In the genomic region with DNA sequence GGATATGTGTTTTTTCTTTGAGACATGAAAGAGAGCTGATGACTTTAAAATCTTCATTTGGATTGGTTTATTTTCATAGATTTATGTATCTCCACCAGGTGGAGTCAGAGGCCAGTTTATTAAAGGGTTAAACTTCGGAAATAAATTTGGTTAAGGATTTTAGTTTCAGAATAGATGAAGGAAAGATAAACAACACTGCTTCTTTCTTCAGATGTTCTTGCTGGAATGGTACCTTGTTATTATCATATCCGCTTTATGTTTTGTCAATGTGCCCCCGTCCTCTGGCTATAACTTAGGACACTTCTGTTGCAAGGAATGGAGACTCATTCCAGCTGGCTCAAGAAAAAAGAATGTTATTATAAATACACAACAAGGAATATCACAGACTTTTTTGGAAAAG, we compare ENCODE assay signal across 9 cellular contexts.
DNase-seq lines count a peak whose midpoint lies in the region; ATAC-seq, FAIRE-seq and TF ChIP-seq lines count a peak whose summit lies in the region.
"Had no signal": no experiment of that assay in that cellular context is flagged by ENCODE, and none has a peak within 500 bp of the region (broad histone marks: within the 10 kb centered on the region; RNA-seq: fewer than 3 reads in every experiment).

No MANE protein-coding gene starts in this region.

- H3K36me3 ChIP-seq in brain microvascular endothelial cell (replicated peaks) (no peaks in the 10 kb centered on the region), lower lobe of right lung (no peaks in the 10 kb centered on the region)

- H3K27me3 ChIP-seq in brain microvascular endothelial cell (replicated peaks) (no peaks in the 10 kb centered on the region), lower lobe of right lung (ENCODE audit: low read depth) (no peaks in the 10 kb centered on the region)

- intact Hi-C loops in lower lobe of right lung (cut with DNase I): no loop called here

- TF ChIP-seq POLR2A in GM12892 (IDR thresholded peaks at IDR 0.05; ENCODE audit: low read depth, low read length): no peak

- TF ChIP-seq CTCF in AG09309 (IDR thresholded peaks at IDR 0.05; ENCODE audit: control insufficient read depth, insufficient read depth, low read depth, low read length, missing control alignments): peak; percentile 41
- peak; percentile 32 for TF ChIP-seq CTCF in brain microvascular endothelial cell (IDR thresholded peaks at IDR 0.05; ENCODE audit: low read depth, low read length, missing control alignments)
- peak; percentile 45 for TF ChIP-seq CTCF in lower lobe of right lung (IDR thresholded peaks at IDR 0.05)

- in situ Hi-C loops in brain microvascular endothelial cell (cut with HindIII; ENCODE audit: low pct_ligation_motif_present, low sequenced_read_pairs): loop anchor here (25.0 kb wide), 1 partner anchor 291 kb away; a partner anchor contains a TSS

- no peak for TF ChIP-seq EP300 in Ishikawa (IDR thresholded peaks at IDR 0.05; ENCODE audit: borderline replicate concordance)

- FAIRE-seq in GM12892 (lab: Jason Lieb, UNC): no peak

- H3K9me3 ChIP-seq in lower lobe of right lung: no peaks in the 10 kb centered on the region

- no peak for ATAC-seq in lower lobe of right lung
- ATAC-seq in HG02981 (IDR thresholded peaks at IDR 0.05; ENCODE audit: unreplicated experiment): no peak
- ATAC-seq in HG02759 (IDR thresholded peaks at IDR 0.05; ENCODE audit: unreplicated experiment): no peak

- H3K27ac ChIP-seq in brain microvascular endothelial cell (no peak overlapping the region), lower lobe of right lung (no peak overlapping the region)
- H3K27ac ChIP-seq: parathyroid adenoma had no signal

- H3K4me3 ChIP-seq in AG09309 (ENCODE audit: control insufficient read depth, low read depth, low read length): no peak overlapping the region
- H3K4me3 ChIP-seq in brain microvascular endothelial cell (ENCODE audit: low read depth, low read length): peak overlapping the region; percentile 9
- no peak overlapping the region for H3K4me3 ChIP-seq in lower lobe of right lung

- DNase-seq in AG09309 (ENCODE audit: low read depth): no peak
- DNase-seq in brain microvascular endothelial cell: no peak
- DNase-seq in lower lobe of right lung: no peak
- no peak for DNase-seq in GM12892 (ENCODE audit: insufficient read length)
- DNase-seq in 8988T: no peak

- peak; percentile 52 for TF ChIP-seq RAD21 in Ishikawa (IDR thresholded peaks at IDR 0.05; ENCODE audit: low read depth)

- H3K4me1 ChIP-seq in lower lobe of right lung: peaks cover 11% of the 10 kb centered on the region
- H3K4me1 ChIP-seq: parathyroid adenoma had no signal

TF ChIP-seq in Ishikawa, 13 proteins besides CTCF, POLR2A, EP300 and RAD21:
- TF ChIP-seq, protein P1, sequence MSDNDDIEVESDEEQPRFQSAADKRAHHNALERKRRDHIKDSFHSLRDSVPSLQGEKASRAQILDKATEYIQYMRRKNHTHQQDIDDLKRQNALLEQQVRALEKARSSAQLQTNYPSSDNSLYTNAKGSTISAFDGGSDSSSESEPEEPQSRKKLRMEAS (IDR thresholded peaks at IDR 0.05): no peak
- TF ChIP-seq TCF12 (IDR thresholded peaks at IDR 0.05; ENCODE audit: low read depth): no peak
- TF ChIP-seq, protein P2, sequence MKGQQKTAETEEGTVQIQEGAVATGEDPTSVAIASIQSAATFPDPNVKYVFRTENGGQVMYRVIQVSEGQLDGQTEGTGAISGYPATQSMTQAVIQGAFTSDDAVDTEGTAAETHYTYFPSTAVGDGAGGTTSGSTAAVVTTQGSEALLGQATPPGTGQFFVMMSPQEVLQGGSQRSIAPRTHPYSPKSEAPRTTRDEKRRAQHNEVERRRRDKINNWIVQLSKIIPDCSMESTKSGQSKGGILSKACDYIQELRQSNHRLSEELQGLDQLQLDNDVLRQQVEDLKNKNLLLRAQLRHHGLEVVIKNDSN (IDR thresholded peaks at IDR 0.05): no peak
- TF ChIP-seq TAF1 (IDR thresholded peaks at IDR 0.05; ENCODE audit: low read depth): no peak
- TF ChIP-seq ZBTB7A (IDR thresholded peaks at IDR 0.05; ENCODE audit: low read depth): no peak
- no peak for TF ChIP-seq EGR1 (IDR thresholded peaks at IDR 0.05)
- no peak for TF ChIP-seq NFIC (IDR thresholded peaks at IDR 0.05)
- TF ChIP-seq, protein P3, sequence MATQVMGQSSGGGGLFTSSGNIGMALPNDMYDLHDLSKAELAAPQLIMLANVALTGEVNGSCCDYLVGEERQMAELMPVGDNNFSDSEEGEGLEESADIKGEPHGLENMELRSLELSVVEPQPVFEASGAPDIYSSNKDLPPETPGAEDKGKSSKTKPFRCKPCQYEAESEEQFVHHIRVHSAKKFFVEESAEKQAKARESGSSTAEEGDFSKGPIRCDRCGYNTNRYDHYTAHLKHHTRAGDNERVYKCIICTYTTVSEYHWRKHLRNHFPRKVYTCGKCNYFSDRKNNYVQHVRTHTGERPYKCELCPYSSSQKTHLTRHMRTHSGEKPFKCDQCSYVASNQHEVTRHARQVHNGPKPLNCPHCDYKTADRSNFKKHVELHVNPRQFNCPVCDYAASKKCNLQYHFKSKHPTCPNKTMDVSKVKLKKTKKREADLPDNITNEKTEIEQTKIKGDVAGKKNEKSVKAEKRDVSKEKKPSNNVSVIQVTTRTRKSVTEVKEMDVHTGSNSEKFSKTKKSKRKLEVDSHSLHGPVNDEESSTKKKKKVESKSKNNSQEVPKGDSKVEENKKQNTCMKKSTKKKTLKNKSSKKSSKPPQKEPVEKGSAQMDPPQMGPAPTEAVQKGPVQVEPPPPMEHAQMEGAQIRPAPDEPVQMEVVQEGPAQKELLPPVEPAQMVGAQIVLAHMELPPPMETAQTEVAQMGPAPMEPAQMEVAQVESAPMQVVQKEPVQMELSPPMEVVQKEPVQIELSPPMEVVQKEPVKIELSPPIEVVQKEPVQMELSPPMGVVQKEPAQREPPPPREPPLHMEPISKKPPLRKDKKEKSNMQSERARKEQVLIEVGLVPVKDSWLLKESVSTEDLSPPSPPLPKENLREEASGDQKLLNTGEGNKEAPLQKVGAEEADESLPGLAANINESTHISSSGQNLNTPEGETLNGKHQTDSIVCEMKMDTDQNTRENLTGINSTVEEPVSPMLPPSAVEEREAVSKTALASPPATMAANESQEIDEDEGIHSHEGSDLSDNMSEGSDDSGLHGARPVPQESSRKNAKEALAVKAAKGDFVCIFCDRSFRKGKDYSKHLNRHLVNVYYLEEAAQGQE (IDR thresholded peaks at IDR 0.05; ENCODE audit: low read depth): no peak
- no peak for TF ChIP-seq CEBPB (IDR thresholded peaks at IDR 0.05)
